Comparison of ENCODE assay signal across 8 cellular contexts in genomic region chr1:184972281-184973055, GRCh38. TPM values are rescaled to one million over a fixed set of nuclear protein-coding genes. Genes with fewer than 3 reads are reported as not detected.
DNase-seq lines count a peak whose midpoint lies in the region; ATAC-seq and TF ChIP-seq lines count a peak whose summit lies in the region.

No MANE protein-coding gene starts in this region.

- no peak for DNase-seq in CD4-positive, alpha-beta T cell
- DNase-seq in M059J (ENCODE audit: low read depth) (peak; percentile 73), choroid plexus epithelial cell (ENCODE audit: low read depth) (peak; percentile 50), posterior cingulate gyrus (no peak), NCI-H2171 (lab: John Stamatoyannopoulos, UW) (no peak)
- DNase-seq in activated CD8-positive, alpha-beta memory T cell treated with anti-CD3 and anti-CD28 coated beads, Interleukin-2, amount 50 U/mL, for 4 hours: no peak

- H3K9me3 ChIP-seq in CD4-positive, alpha-beta T cell (ENCODE audit: control insufficient read depth, low read length): no peaks in the 10 kb centered on the region

- CTCF ChIA-PET in CD4-positive, alpha-beta T cell (lab: Charles Lee): interaction anchor here (1.1 kb wide), 1 partner anchor 106 kb away, joined by 3 read pairs; no protein-coding TSS in a partner anchor

- TF ChIP-seq CTCF in CD4-positive, alpha-beta T cell (IDR thresholded peaks at IDR 0.05): no peak
- no peak for TF ChIP-seq CTCF in choroid plexus epithelial cell (conservative IDR thresholded peaks at IDR 0.05; ENCODE audit: low read depth, low read length)
- TF ChIP-seq CTCF in nephron (IDR thresholded peaks at IDR 0.05; ENCODE audit: unreplicated experiment in 3 of 3): no peak

- peaks cover 4% of the 10 kb centered on the region for H3K36me3 Mint-ChIP-seq in CD4-positive, alpha-beta T cell (ENCODE audit: low read depth)
- H3K36me3 Mint-ChIP-seq in nephron (ENCODE audit: low read depth): no peaks in the 10 kb centered on the region

- peaks cover 5% of the 10 kb centered on the region for H3K27me3 Mint-ChIP-seq in CD4-positive, alpha-beta T cell
- H3K27me3 Mint-ChIP-seq in nephron (ENCODE audit: low read depth): peaks cover 62% of the 10 kb centered on the region

- H3K27ac ChIP-seq in CD4-positive, alpha-beta T cell (ENCODE audit: low read depth, low read length): no peak overlapping the region

- H3K4me3 Mint-ChIP-seq in CD4-positive, alpha-beta T cell: peak overlapping the region; percentile 97
- peak overlapping the region; percentile 82 to 88 (median 88) for H3K4me3 Mint-ChIP-seq in nephron

- peak overlapping the region; percentile 87 for H3K27ac Mint-ChIP-seq in CD4-positive, alpha-beta T cell
- no peak overlapping the region for H3K27ac Mint-ChIP-seq in nephron

- H3K4me3 ChIP-seq in choroid plexus epithelial cell (ENCODE audit: low read depth, low read length): no peak overlapping the region

- no peaks in the 10 kb centered on the region for H3K27me3 ChIP-seq in CD4-positive, alpha-beta T cell (ENCODE audit: control insufficient read depth, insufficient read depth, low read length)

- peaks cover 46% of the 10 kb centered on the region for H3K4me1 Mint-ChIP-seq in CD4-positive, alpha-beta T cell (ENCODE audit: low read depth)
- peaks cover 17% of the 10 kb centered on the region for H3K4me1 Mint-ChIP-seq in nephron

- ATAC-seq in CD4-positive, alpha-beta T cell (ENCODE audit: poor library complexity): no peak
- no peak for ATAC-seq in HG02981 (IDR thresholded peaks at IDR 0.05; ENCODE audit: unreplicated experiment)

- intact Hi-C loops in CD4-positive, alpha-beta T cell (cut with DNase I, micrococcal nuclease): loop anchor here in 1 of 2 experiments (5.0 kb wide), 1 partner anchor 80 kb away; no protein-coding TSS in a partner anchor
- intact Hi-C loops in posterior cingulate gyrus (cut with DNase I): no loop called here

- H3K9me3 Mint-ChIP-seq in CD4-positive, alpha-beta T cell: no peaks in the 10 kb centered on the region
- H3K9me3 Mint-ChIP-seq in nephron: no peaks in the 10 kb centered on the region

- POLR2A ChIA-PET in CD4-positive, alpha-beta T cell (lab: Charles Lee): no interaction called here

RNA-seq across cellular contexts. Expression of gene NIBAN1, which starts 1.8 kb away (rescaled TPM):
- 10 to 100 TPM; 18.5 to 20.4 TPM for total RNA-seq in CD4-positive, alpha-beta T cell
- total RNA-seq in M059J (2014; rRNA removed; shearing (Covaris generic)): 23.3 and 36.0 TPM in 2 replicates

Comparison
In these comparisons a context has a peak if more than half of its experiments do, and no peak if none do; other contexts are left out.
1. DNase-seq: peak in M059J (single experiment) and choroid plexus epithelial cell (single experiment); none in CD4-positive, alpha-beta T cell (0 of 10), posterior cingulate gyrus (0 of 10), activated CD8-positive, alpha-beta memory T cell treated with anti-CD3 and anti-CD28 coated beads, Interleukin-2, amount 50 U/mL, for 4 hours (single experiment) and NCI-H2171 (single experiment).